ENCODE assay signal across 8 cellular contexts in the genomic region with DNA sequence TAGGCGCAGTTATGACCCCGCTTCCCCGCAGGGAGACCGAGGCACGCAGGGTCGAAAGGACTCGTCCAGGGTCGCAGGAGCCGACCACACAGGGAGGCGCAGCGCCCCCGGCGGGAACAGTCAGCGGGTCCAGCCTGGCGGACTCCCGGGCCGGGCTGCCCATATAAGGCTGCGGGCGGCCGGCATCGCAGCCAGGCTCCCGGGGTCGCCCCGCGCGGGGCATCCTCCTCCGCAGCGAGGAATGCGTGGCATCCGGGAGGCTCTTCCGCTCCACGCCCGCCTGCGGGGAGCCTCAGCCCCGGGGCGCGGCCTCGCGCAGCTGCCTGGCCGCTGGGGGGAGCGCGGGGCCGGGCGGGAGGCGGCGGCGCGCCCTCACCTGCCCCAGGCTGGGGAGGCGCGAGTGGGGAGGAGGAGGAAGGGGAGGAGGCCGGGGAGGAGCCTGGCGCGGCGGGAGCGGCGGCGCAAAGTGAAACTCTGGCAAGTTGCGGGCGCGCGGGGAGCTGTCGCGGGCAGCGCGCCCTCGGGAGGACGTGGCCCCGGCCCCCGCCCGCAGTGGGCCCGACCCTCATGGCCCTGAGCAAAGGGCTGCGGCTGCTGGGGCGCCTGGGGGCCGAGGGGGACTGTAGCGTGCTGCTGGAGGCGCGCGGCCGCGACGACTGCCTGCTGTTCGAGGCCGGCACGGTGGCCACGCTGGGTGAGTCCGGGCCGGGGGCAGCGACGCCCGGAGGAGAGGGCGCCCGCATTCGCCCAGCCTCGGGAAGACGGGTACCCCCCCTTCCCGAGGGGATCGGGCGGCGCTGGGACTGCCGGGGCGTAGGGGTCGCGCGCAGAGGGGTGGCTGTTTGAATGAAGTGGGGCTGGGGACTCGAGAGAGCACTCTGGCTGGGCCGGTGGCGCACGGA. TPM values are rescaled to one million over a fixed set of nuclear protein-coding genes. Genes with fewer than 3 reads are reported as not detected.
DNase-seq lines count a peak whose midpoint lies in the region; ATAC-seq and TF ChIP-seq lines count a peak whose summit lies in the region.

A gene with protein sequence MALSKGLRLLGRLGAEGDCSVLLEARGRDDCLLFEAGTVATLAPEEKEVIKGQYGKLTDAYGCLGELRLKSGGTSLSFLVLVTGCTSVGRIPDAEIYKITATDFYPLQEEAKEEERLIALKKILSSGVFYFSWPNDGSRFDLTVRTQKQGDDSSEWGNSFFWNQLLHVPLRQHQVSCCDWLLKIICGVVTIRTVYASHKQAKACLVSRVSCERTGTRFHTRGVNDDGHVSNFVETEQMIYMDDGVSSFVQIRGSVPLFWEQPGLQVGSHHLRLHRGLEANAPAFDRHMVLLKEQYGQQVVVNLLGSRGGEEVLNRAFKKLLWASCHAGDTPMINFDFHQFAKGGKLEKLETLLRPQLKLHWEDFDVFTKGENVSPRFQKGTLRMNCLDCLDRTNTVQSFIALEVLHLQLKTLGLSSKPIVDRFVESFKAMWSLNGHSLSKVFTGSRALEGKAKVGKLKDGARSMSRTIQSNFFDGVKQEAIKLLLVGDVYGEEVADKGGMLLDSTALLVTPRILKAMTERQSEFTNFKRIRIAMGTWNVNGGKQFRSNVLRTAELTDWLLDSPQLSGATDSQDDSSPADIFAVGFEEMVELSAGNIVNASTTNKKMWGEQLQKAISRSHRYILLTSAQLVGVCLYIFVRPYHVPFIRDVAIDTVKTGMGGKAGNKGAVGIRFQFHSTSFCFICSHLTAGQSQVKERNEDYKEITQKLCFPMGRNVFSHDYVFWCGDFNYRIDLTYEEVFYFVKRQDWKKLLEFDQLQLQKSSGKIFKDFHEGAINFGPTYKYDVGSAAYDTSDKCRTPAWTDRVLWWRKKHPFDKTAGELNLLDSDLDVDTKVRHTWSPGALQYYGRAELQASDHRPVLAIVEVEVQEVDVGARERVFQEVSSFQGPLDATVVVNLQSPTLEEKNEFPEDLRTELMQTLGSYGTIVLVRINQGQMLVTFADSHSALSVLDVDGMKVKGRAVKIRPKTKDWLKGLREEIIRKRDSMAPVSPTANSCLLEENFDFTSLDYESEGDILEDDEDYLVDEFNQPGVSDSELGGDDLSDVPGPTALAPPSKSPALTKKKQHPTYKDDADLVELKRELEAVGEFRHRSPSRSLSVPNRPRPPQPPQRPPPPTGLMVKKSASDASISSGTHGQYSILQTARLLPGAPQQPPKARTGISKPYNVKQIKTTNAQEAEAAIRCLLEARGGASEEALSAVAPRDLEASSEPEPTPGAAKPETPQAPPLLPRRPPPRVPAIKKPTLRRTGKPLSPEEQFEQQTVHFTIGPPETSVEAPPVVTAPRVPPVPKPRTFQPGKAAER (N-terminal part only) (plus strand): TSS at position 469 of the 902 bp plus-strand sequence. CDS start 99 bp downstream, at position 568.

- H3K27ac Mint-ChIP-seq in activated CD8-positive, alpha-beta T cell treated with anti-CD3 and anti-CD28 coated beads for 36 hours, result peak within 1 kb of the TSS; percentile 85

- H3K36me3 ChIP-seq in ACC112 (ENCODE audit: insufficient read depth, low read length) (no peaks in the 10 kb centered on the region), mesenchymal stem cell (ENCODE audit: control insufficient read depth in 1 of 2, insufficient read depth in 2 of 2, low read depth in 1 of 2, low read length in 2 of 2) (peaks cover 0 to 4% of the 10 kb centered on the region in 2 experiments)

- peak within 1 kb of the TSS in 1 of 2 experiments; percentile 99 for H3K14ac ChIP-seq in mesenchymal stem cell (ENCODE audit: low read length in 2 of 2)

- under 1% methylated on average over 96 of the region's 108 CpGs for WGBS in mesenchymal stem cell

- ATAC-seq in GM18520 (IDR thresholded peaks at IDR 0.05; ENCODE audit: unreplicated experiment) (peak; percentile 77), HG03095 (IDR thresholded peaks at IDR 0.05; ENCODE audit: unreplicated experiment) (peak; percentile 74)
- peak; percentile 87 for ATAC-seq in activated CD8-positive, alpha-beta T cell treated with anti-CD3 and anti-CD28 coated beads for 36 hours

- peak within 1 kb of the TSS; percentile 44 to 99 for H2BK12ac ChIP-seq in mesenchymal stem cell (ENCODE audit: low read length in 2 of 2)

- peak within 1 kb of the TSS; percentile 82 to 90 for H3K4ac ChIP-seq in mesenchymal stem cell (ENCODE audit: low read depth in 1 of 2, low read length in 2 of 2)

- H3K36me3 Mint-ChIP-seq in activated CD8-positive, alpha-beta T cell treated with anti-CD3 and anti-CD28 coated beads for 36 hours (ENCODE audit: low read depth), result peaks cover 7% of the 10 kb centered on the region

- peak within 1 kb of the TSS; percentile 88 for H3K9ac ChIP-seq in mesenchymal stem cell (ENCODE audit: low read length)

- intact Hi-C loops in activated CD8-positive, alpha-beta T cell treated with anti-CD3 and anti-CD28 coated beads for 36 hours (cut with micrococcal nuclease), result loop anchor here (5.0 kb wide), 2 partner anchors 46 to 91 kb away; no protein-coding TSS in a partner anchor

- no peaks in the 10 kb centered on the region for H3K27me3 Mint-ChIP-seq in activated CD8-positive, alpha-beta T cell treated with anti-CD3 and anti-CD28 coated beads for 36 hours

- peak within 1 kb of the TSS; percentile 27; the same call in 1 of the 2 replicates for H3K27ac ChIP-seq in ACC112 (ENCODE audit: low read depth, low read length)
- H3K27ac ChIP-seq in mesenchymal stem cell (ENCODE audit: low read length, poor library complexity, severe bottlenecking), result peak within 1 kb of the TSS; percentile 53

- peak within 1 kb of the TSS; percentile 83 for H4K91ac ChIP-seq in mesenchymal stem cell (ENCODE audit: low read length)

- H2AK5ac ChIP-seq in mesenchymal stem cell (ENCODE audit: low read length, severe bottlenecking), result peak within 1 kb of the TSS; percentile 98

- peak within 1 kb of the TSS; percentile 95 for H2BK120ac ChIP-seq in mesenchymal stem cell (ENCODE audit: low read depth, low read length)

- H3K4me3 ChIP-seq in ACC112 (ENCODE audit: low read depth, low read length) (peak within 1 kb of the TSS; percentile 87), mesenchymal stem cell (ENCODE audit: insufficient read depth in 1 of 2, low read depth in 1 of 2, low read length in 2 of 2) (peak within 1 kb of the TSS; percentile 91 to 96)

- peak within 1 kb of the TSS; percentile 91 for H3K4me3 Mint-ChIP-seq in activated CD8-positive, alpha-beta T cell treated with anti-CD3 and anti-CD28 coated beads for 36 hours

- H3K23ac ChIP-seq in mesenchymal stem cell (ENCODE audit: low read length in 2 of 2), result peak within 1 kb of the TSS; percentile 24 to 100

- peak within 1 kb of the TSS; percentile 82 for H3K4me2 ChIP-seq in mesenchymal stem cell (ENCODE audit: low read length, poor library complexity, severe bottlenecking)

- peak within 1 kb of the TSS; percentile 87 for H4K8ac ChIP-seq in mesenchymal stem cell (ENCODE audit: low read length)

- H3K9me3 Mint-ChIP-seq in activated CD8-positive, alpha-beta T cell treated with anti-CD3 and anti-CD28 coated beads for 36 hours, result no peaks in the 10 kb centered on the region

- peak; percentile 73 for TF ChIP-seq CTCF in activated CD8-positive, alpha-beta T cell treated with anti-CD3 and anti-CD28 coated beads for 36 hours (IDR thresholded peaks at IDR 0.05)

- H3K4me1 Mint-ChIP-seq in activated CD8-positive, alpha-beta T cell treated with anti-CD3 and anti-CD28 coated beads for 36 hours (ENCODE audit: low read depth), result peaks cover 42% of the 10 kb centered on the region

- CTCF ChIA-PET in activated CD8-positive, alpha-beta T cell treated with anti-CD3 and anti-CD28 coated beads for 36 hours (lab: Charles Lee), result interaction anchor here (0.6 to 3.7 kb wide), 8 partner anchors 20 to 90 kb away, joined by 3 to 25 read pairs (median 3); no protein-coding TSS in a partner anchor

- H2AFZ ChIP-seq in ACC112 (ENCODE audit: low read length, unreplicated experiment) (peak within 1 kb of the TSS; percentile 70), mesenchymal stem cell (ENCODE audit: low read depth, low read length) (peak within 1 kb of the TSS; percentile 46)

- peak; percentile 57 for DNase-seq in NCI-H526 treated with DMSO at 0.1 percent for 48 hours (lab: John Stamatoyannopoulos, UW)
- DNase-seq in activated CD8-positive, alpha-beta T cell treated with anti-CD3 and anti-CD28 coated beads for 36 hours, result peak; percentile 82
- DNase-seq in effector CD8-positive, alpha-beta T cell (lab: John Stamatoyannopoulos, UW), result peak; percentile 70
- DNase-seq in mesenchymal stem cell, result peak; percentile 82
- DNase-seq in stimulated activated CD8-positive, alpha-beta memory T cell treated with anti-CD3 and anti-CD28 coated beads, Interleukin-15, amount 100 ng/mL, for 1 hour (ENCODE audit: low read depth), result peak; percentile 62

- POLR2A ChIA-PET in activated CD8-positive, alpha-beta T cell treated with anti-CD3 and anti-CD28 coated beads for 36 hours (lab: Charles Lee), result interaction anchor here (0.6 to 2.8 kb wide), 6 partner anchors 16 to 65 kb away, joined by 3 to 13 read pairs (median 3); no protein-coding TSS in a partner anchor

- peak within 1 kb of the TSS; percentile 63 for H2BK5ac ChIP-seq in mesenchymal stem cell (ENCODE audit: low read depth, low read length, poor library complexity, severe bottlenecking)

- no peaks in the 10 kb centered on the region for H3K9me3 ChIP-seq in mesenchymal stem cell (ENCODE audit: control insufficient read depth, low read length)

- H3K18ac ChIP-seq in mesenchymal stem cell (ENCODE audit: low read depth in 1 of 2, low read length in 2 of 2), result peak within 1 kb of the TSS; percentile 97 to 100

- peaks cover 45% of the 10 kb centered on the region for H3K79me2 ChIP-seq in ACC112 (ENCODE audit: control insufficient read depth, insufficient read depth, low read length, unreplicated experiment)

- H3K4me1 ChIP-seq in ACC112 (ENCODE audit: control insufficient read depth, insufficient read depth, low read length, unreplicated experiment) (peaks cover 19% of the 10 kb centered on the region), mesenchymal stem cell (ENCODE audit: control insufficient read depth, insufficient read depth, low read depth, low read length) (peaks cover 28% of the 10 kb centered on the region)

- peak within 1 kb of the TSS; percentile 66 for H2BK15ac ChIP-seq in mesenchymal stem cell (ENCODE audit: low read depth, poor library complexity, severe bottlenecking)

- H3K79me1 ChIP-seq in mesenchymal stem cell (replicated peaks; ENCODE audit: low read length, poor library complexity, severe bottlenecking), result no peaks in the 10 kb centered on the region

- H3K27me3 ChIP-seq in ACC112 (ENCODE audit: insufficient read depth, low read length) (no peaks in the 10 kb centered on the region), mesenchymal stem cell (ENCODE audit: control insufficient read depth in 1 of 2, insufficient read depth in 1 of 2, low read length in 2 of 2) (no peaks in the 10 kb centered on the region)

RNA-seq across cellular contexts. Expression of the gene that starts here (rescaled TPM):
- 10 to 100 TPM; 27.7 to 28.5 TPM for total RNA-seq in activated CD8-positive, alpha-beta T cell treated with anti-CD3 and anti-CD28 coated beads for 36 hours
- polyA plus RNA-seq in mesenchymal stem cell (2013, experiment 1 of 2), result 14.0 TPM
- 12.9 TPM for polyA plus RNA-seq in mesenchymal stem cell (2013, experiment 2 of 2)

Comparison
In these comparisons a context has a peak if more than half of its experiments do, and no peak if none do; other contexts are left out.
1. Peak in every context shown above with its lines: DNase-seq, ATAC-seq, H3K4me3 ChIP-seq and H3K27ac ChIP-seq.